25 cellular contexts compared by ENCODE assay signal in genomic region chr1:1377540-1378205, GRCh38.
"Had no signal": no experiment of that assay in that cellular context is flagged by ENCODE, and none has a peak within 500 bp of the region (broad histone marks: within the 10 kb centered on the region; RNA-seq: fewer than 3 reads in every experiment).

No MANE protein-coding gene starts in this region.

- H3K27ac Mint-ChIP-seq: mesothelial cell of epicardium; naive thymus-derived CD4-positive, alpha-beta T cell; progenitor cell of endocrine pancreas; stimulated activated effector memory CD8-positive, alpha-beta T cell treated with anti-CD3 and anti-CD28 coated beads, Interleukin-12 subunit alpha, Interleukin-12 subunit beta, amount 100 ng/mL, for 72 hours had no signal

- H3K9me3 ChIP-seq: gastrocnemius medialis, neutrophil, sigmoid colon, stomach, thyroid gland, vagina had no signal

- DNase-seq: dorsolateral prefrontal cortex; effector CD4-positive, alpha-beta T cell; foreskin fibroblast; gastrocnemius medialis; head of caudate nucleus; kidney; mesenchymal stem cell; naive thymus-derived CD4-positive, alpha-beta T cell; sigmoid colon; stimulated activated CD4-positive, alpha-beta T cell treated with anti-CD3 and anti-CD28 coated beads, Interleukin-2, amount 100 ng/mL, for 24 hours; stimulated activated CD4-positive, alpha-beta T cell treated with anti-CD3 and anti-CD28 coated beads, Interleukin-4, amount 100 ng/mL, for 24 hours; stimulated activated naive CD4-positive, alpha-beta T cell treated with Interleukin-2 at 50 U/mL for 16 hours; stomach; thyroid gland had no signal

- H3K4me1 ChIP-seq: parathyroid adenoma had no signal

- H3K36me3 Mint-ChIP-seq: mesothelial cell of epicardium had no signal

- H3K27me3 Mint-ChIP-seq: progenitor cell of endocrine pancreas had no signal

- H3K4me3 Mint-ChIP-seq: mesothelial cell of epicardium; naive thymus-derived CD4-positive, alpha-beta T cell; stimulated activated effector memory CD8-positive, alpha-beta T cell treated with anti-CD3 and anti-CD28 coated beads, Interleukin-12 subunit alpha, Interleukin-12 subunit beta, amount 100 ng/mL, for 72 hours had no signal

- H3K4me3 ChIP-seq: dorsolateral prefrontal cortex, gastrocnemius medialis, hepatocyte, sigmoid colon, stomach, thyroid gland, vagina had no signal

- H3K27ac ChIP-seq: epithelial cell of prostate, hepatocyte, parathyroid adenoma, sigmoid colon, thyroid gland, vagina had no signal

- FAIRE-seq: colon, kidney had no signal

- ATAC-seq: esophagus mucosa; gastrocnemius medialis; left lobe of liver; naive thymus-derived CD4-positive, alpha-beta T cell; stimulated activated effector memory CD8-positive, alpha-beta T cell treated with anti-CD3 and anti-CD28 coated beads, Interleukin-12 subunit alpha, Interleukin-12 subunit beta, amount 100 ng/mL, for 72 hours had no signal

- H3K27me3 ChIP-seq: dorsolateral prefrontal cortex, gastrocnemius medialis, hepatocyte, neutrophil, sigmoid colon, stomach, thyroid gland, vagina had no signal

- H3K9me3 Mint-ChIP-seq: mesothelial cell of epicardium; naive thymus-derived CD4-positive, alpha-beta T cell; stimulated activated effector memory CD8-positive, alpha-beta T cell treated with anti-CD3 and anti-CD28 coated beads, Interleukin-12 subunit alpha, Interleukin-12 subunit beta, amount 100 ng/mL, for 72 hours had no signal
